In genomic region chr10:5569568-5569967, GRCh38 we compare ENCODE assay signal across 35 cellular contexts. TPM values are rescaled to one million over a fixed set of nuclear protein-coding genes. Genes with fewer than 3 reads are reported as not detected.
"Had no signal": no experiment of that assay in that cellular context is flagged by ENCODE, and none has a peak within 500 bp of the region (broad histone marks: within the 10 kb centered on the region; RNA-seq: fewer than 3 reads in every experiment).

No MANE protein-coding gene starts in this region.

- H3K79me2 ChIP-seq: hepatocyte had no signal

- ATAC-seq: activated T-cell treated with anti-CD3 and anti-CD28 coated beads, Interleukin-2, amount 50 U/mL, for 72 hours; effector memory CD8-positive, alpha-beta T cell; foreskin keratinocyte; gastrocnemius medialis; heart right ventricle; T-helper 17 cell; WTC11 had no signal

- H3K27ac Mint-ChIP-seq: activated CD4-positive, alpha-beta memory T cell treated with anti-CD3 and anti-CD28 coated beads, Interleukin-2, amount 10 ng/mL, durations not matched to agents 7 days and 5 days; activated CD4-positive, alpha-beta T cell treated with anti-CD3 and anti-CD28 coated beads, Interleukin-2, amount 10 ng/mL, durations not matched to agents 7 days and 5 days; activated naive CD8-positive, alpha-beta T cell; activated T-cell treated with anti-CD3 and anti-CD28 coated beads, Interleukin-2, amount 50 U/mL, for 72 hours; effector memory CD8-positive, alpha-beta T cell; T-helper 17 cell; WTC11 had no signal

- H2AFZ ChIP-seq: hepatocyte had no signal

- H3K4me3 Mint-ChIP-seq: activated CD4-positive, alpha-beta memory T cell treated with anti-CD3 and anti-CD28 coated beads, Interleukin-2, amount 10 ng/mL, durations not matched to agents 7 days and 5 days; activated CD4-positive, alpha-beta T cell treated with anti-CD3 and anti-CD28 coated beads, Interleukin-2, amount 10 ng/mL, durations not matched to agents 7 days and 5 days; activated naive CD8-positive, alpha-beta T cell; activated T-cell treated with anti-CD3 and anti-CD28 coated beads, Interleukin-2, amount 50 U/mL, for 72 hours; central memory CD8-positive, alpha-beta T cell; effector memory CD8-positive, alpha-beta T cell; T-helper 17 cell; T-helper 2 cell treated with Interferon-gamma antibody and Interleukin-4, amounts not matched to agents 5 μg/mL and 100 μg/mL, for 36 hours; WTC11 had no signal

- H3K36me3 ChIP-seq: brain microvascular endothelial cell, esophagus muscularis mucosa, gastrocnemius medialis, heart right ventricle had no signal

- H3K27ac ChIP-seq: brain microvascular endothelial cell, coronary artery, esophagus muscularis mucosa, foreskin keratinocyte, gastrocnemius medialis, heart right ventricle, hepatocyte had no signal

- H3K9me3 Mint-ChIP-seq: activated CD4-positive, alpha-beta memory T cell treated with anti-CD3 and anti-CD28 coated beads, Interleukin-2, amount 10 ng/mL, durations not matched to agents 7 days and 5 days; central memory CD8-positive, alpha-beta T cell; T-helper 2 cell treated with Interferon-gamma antibody and Interleukin-4, amounts not matched to agents 5 μg/mL and 100 μg/mL, for 36 hours; WTC11 had no signal

- H3K36me3 Mint-ChIP-seq: activated naive CD8-positive, alpha-beta T cell; WTC11 had no signal

- DNase-seq: activated CD4-positive, alpha-beta memory T cell treated with anti-CD3 and anti-CD28 coated beads, Interleukin-2, amount 10 ng/mL, durations not matched to agents 7 days and 5 days; activated CD4-positive, alpha-beta T cell treated with anti-CD3 and anti-CD28 coated beads for 1 hour; activated CD4-positive, alpha-beta T cell treated with anti-CD3 and anti-CD28 coated beads for 4 hours; activated CD4-positive, alpha-beta T cell treated with anti-CD3 and anti-CD28 coated beads, Interleukin-2, amount 10 ng/mL, durations not matched to agents 7 days and 5 days; activated CD4-positive, alpha-beta T cell treated with anti-CD3 and anti-CD28 coated beads, Interleukin-2, amount 50 U/mL, for 4 hours; activated CD8-positive, alpha-beta memory T cell treated with anti-CD3 and anti-CD28 coated beads for 24 hours; activated CD8-positive, alpha-beta memory T cell treated with anti-CD3 and anti-CD28 coated beads, Interleukin-2, amount 50 U/mL, for 4 hours; activated effector memory CD4-positive, alpha-beta T cell treated with Interleukin-2 at 50 U/mL for 16 hours; activated gamma-delta T cell treated with Interleukin-2 at 50 U/mL for 16 hours; activated naive CD4-positive, alpha-beta T cell treated with anti-CD3 and anti-CD28 coated beads, Interleukin-2, amount 50 U/mL, for 16 hours; activated naive CD4-positive, alpha-beta T cell treated with Interleukin-2 at 50 U/mL for 16 hours; activated T-cell treated with anti-CD3 and anti-CD28 coated beads, Interleukin-2, amount 50 U/mL, for 1 hour; activated T-cell treated with anti-CD3 and anti-CD28 coated beads, Interleukin-2, amount 50 U/mL, for 72 hours; amniotic stem cell; anterior cingulate cortex; brain microvascular endothelial cell; effector CD4-positive, alpha-beta T cell; effector memory CD8-positive, alpha-beta T cell; erythroblast; foreskin keratinocyte; gastrocnemius medialis; heart right ventricle; T-helper 1 cell; T-helper 17 cell had no signal

- H3K4me3 ChIP-seq: coronary artery, esophagus muscularis mucosa, gastrocnemius medialis, heart right ventricle, hepatocyte had no signal

- H3K27me3 Mint-ChIP-seq: activated naive CD8-positive, alpha-beta T cell; T-helper 17 cell had no signal

- H3K9me3 ChIP-seq: esophagus muscularis mucosa, gastrocnemius medialis, heart right ventricle had no signal

- H3K27me3 ChIP-seq: brain microvascular endothelial cell, esophagus muscularis mucosa, foreskin keratinocyte, gastrocnemius medialis, heart right ventricle, hepatocyte had no signal

- FAIRE-seq: astrocyte, bronchial epithelial cell had no signal

- H3K4me2 ChIP-seq: hepatocyte had no signal

RNA-seq across cellular contexts. Expression of gene CALML3, which starts 44.8 kb away (rescaled TPM):
- total RNA-seq: activated CD4-positive, alpha-beta memory T cell treated with anti-CD3 and anti-CD28 coated beads, Interleukin-2, amount 10 ng/mL, durations not matched to agents 7 days and 5 days; activated CD4-positive, alpha-beta T cell treated with anti-CD3 and anti-CD28 coated beads, Interleukin-2, amount 10 ng/mL, durations not matched to agents 7 days and 5 days; activated T-cell treated with anti-CD3 and anti-CD28 coated beads, Interleukin-2, amount 50 U/mL, for 72 hours; astrocyte; cardiac septum; dermis blood vessel endothelial cell; esophagus muscularis mucosa; gastrocnemius medialis; heart right ventricle; hepatocyte; T-helper 17 cell; WTC11 had no signal
- polyA plus RNA-seq: hepatocyte had no signal
